Comparison of ENCODE assay signal across 23 cellular contexts in genomic region chr5:16929347-16929746, GRCh38. TPM values are rescaled to one million over a fixed set of nuclear protein-coding genes. Genes with fewer than 3 reads are reported as not detected.
DNase-seq lines count a peak whose midpoint lies in the region; ATAC-seq, FAIRE-seq and TF ChIP-seq lines count a peak whose summit lies in the region.
"Had no signal": no experiment of that assay in that cellular context is flagged by ENCODE, and none has a peak within 500 bp of the region (broad histone marks: within the 10 kb centered on the region; RNA-seq: fewer than 3 reads in every experiment).

No MANE protein-coding gene starts in this region.

- no peak for DNase-seq in A673 (ENCODE audit: low spot score)
- DNase-seq in Panc1 (ENCODE audit: low read depth, low spot score) = no peak
- DNase-seq in K562 (ENCODE audit: extremely low read depth in 1 of 4, low spot score in 3 of 4) = no peak
- DNase-seq in COLO829 (ENCODE audit: low spot score) = no peak
- DNase-seq in G401 (ENCODE audit: low spot score) = no peak
- no peak for DNase-seq in endothelial cell (ENCODE audit: low spot score)
- no peak for DNase-seq in psoas muscle
- DNase-seq: 8988T; CD4-positive, CD25-positive, alpha-beta regulatory T cell; CD8-positive, alpha-beta T cell; DMS 273 treated with DMSO at 0.1 percent for 48 hours; DMS79; EL; GF-D8; GOT3; HCEC 1CT had no signal

- peaks cover 41% of the 10 kb centered on the region for H3K4me1 Mint-ChIP-seq in endothelial cell (ENCODE audit: unreplicated experiment)
- H3K4me1 Mint-ChIP-seq: B cell had no signal

- H3K27ac Mint-ChIP-seq in endothelial cell (ENCODE audit: unreplicated experiment) = no peak overlapping the region
- H3K27ac Mint-ChIP-seq: B cell; CD8-positive, alpha-beta T cell had no signal

- CTCF ChIA-PET in A673 (lab: Charles Lee) (no interaction called here), Panc1 (lab: Charles Lee) (no interaction called here), K562 (lab: Yijun Ruan, JAX; ENCODE audit: low intra/inter-chr PET ratio) (no interaction called here)

- no peaks in the 10 kb centered on the region for H3K9me1 ChIP-seq in K562 (ENCODE audit: control insufficient read depth, insufficient read depth, low read length)

- H3K27me3 Mint-ChIP-seq in endothelial cell (ENCODE audit: unreplicated experiment) = no peaks in the 10 kb centered on the region

- no TSS peak for BruUV-seq in A673 (replicated peaks; lab: Mats Ljungman, UMichigan)
- no TSS peak for BruUV-seq in Panc1 (replicated peaks; lab: Mats Ljungman, UMichigan)
- BruUV-seq in K562 (replicated peaks; lab: Mats Ljungman, UMichigan) = no TSS peak

- ATAC-seq in Panc1 (no peak), K562 (no peak), psoas muscle (no peak)
- ATAC-seq: CD8-positive, alpha-beta T cell had no signal

- 3% methylated on average over 2 of the region's 2 CpGs for WGBS in K562 (ENCODE audit: insufficient coverage, low coverage, missing lambda C conversion rate)
- 93 to 97% (median 94%) methylated on average over 2 of the region's 2 CpGs for WGBS in psoas muscle, 3 donors

- H4K20me1 ChIP-seq in K562 (replicated peaks; ENCODE audit: control insufficient read depth, insufficient read depth, low read length) = no peaks in the 10 kb centered on the region
- H4K20me1 ChIP-seq: BLaER1 had no signal

- TF ChIP-seq CTCF in A673 (conservative IDR thresholded peaks at IDR 0.05; ENCODE audit: low read depth, low read length) (no peak), Panc1 (IDR thresholded peaks at IDR 0.05) (no peak), K562 (IDR thresholded peaks at IDR 0.05 in 2 of 3, conservative IDR thresholded peaks at IDR 0.05 in 1 of 3; ENCODE audit: insufficient read depth in 2 of 3, low read depth in 1 of 3, low read length in 3 of 3) (no peak), endothelial cell (IDR thresholded peaks at IDR 0.05; ENCODE audit: unreplicated experiment) (no peak), psoas muscle (IDR thresholded peaks at IDR 0.05) (no peak)

- H3K9me3 Mint-ChIP-seq in endothelial cell (ENCODE audit: unreplicated experiment) = no peaks in the 10 kb centered on the region
- H3K9me3 Mint-ChIP-seq: CD4-positive, CD25-positive, alpha-beta regulatory T cell; CD8-positive, alpha-beta T cell had no signal

- H3K4me3 ChIP-seq in A673 (ENCODE audit: low read depth, low read length, poor library complexity, severe bottlenecking) (no peak overlapping the region), Panc1 (ENCODE audit: low read depth in 2 of 2, low read length in 2 of 2) (no peak overlapping the region), K562 (no peak overlapping the region), psoas muscle (no peak overlapping the region)
- H3K4me3 ChIP-seq: BLaER1 had no signal

- no peak overlapping the region for H3K4me2 ChIP-seq in K562 (ENCODE audit: insufficient read depth, low read length)
- H3K4me2 ChIP-seq: BLaER1 had no signal

- POLR2A ChIA-PET in A673 (lab: Charles Lee; ENCODE audit: low non-redundant PET) (no interaction called here), Panc1 (lab: Charles Lee) (interaction anchor here (0.6 kb wide), 1 partner anchor 63 kb away, joined by 9 read pairs; no protein-coding TSS in a partner anchor), K562 (lab: Yijun Ruan, JAX) (no interaction called here)

- no peak for TF ChIP-seq RAD21 in K562 (CRISPR knock-in tag; conservative IDR thresholded peaks at IDR 0.05 in 1 of 2, IDR thresholded peaks at IDR 0.05 in 1 of 2)

- no peak overlapping the region for H3K4me3 Mint-ChIP-seq in endothelial cell (ENCODE audit: unreplicated experiment)
- H3K4me3 Mint-ChIP-seq: B cell; CD4-positive, CD25-positive, alpha-beta regulatory T cell; CD8-positive, alpha-beta T cell had no signal

- in situ Hi-C loops in Panc1 (cut with HindIII; ENCODE audit: low pct_unique_long_range_greater_than_20kb, low sequenced_read_pairs) (loop anchor here (25.0 kb wide), 1 partner anchor 208 kb away; no protein-coding TSS in a partner anchor), K562 (cut with MboI) (no loop called here), G401 (cut with HindIII; ENCODE audit: low sequenced_read_pairs) (no loop called here)

- H3K27me3 ChIP-seq in A673 (replicated peaks; ENCODE audit: insufficient read depth, low read depth, low read length, poor library complexity) (no peaks in the 10 kb centered on the region), Panc1 (ENCODE audit: control insufficient read depth, insufficient read depth, low read length) (no peaks in the 10 kb centered on the region), K562 (ENCODE audit: control insufficient read depth in 2 of 2, insufficient read depth in 2 of 2, low read length in 2 of 2) (peaks cover 6 to 9% of the 10 kb centered on the region in 2 experiments; a peak in 2 of 5 replicates), psoas muscle (ENCODE audit: insufficient read depth in 3 of 3, low read length in 2 of 3) (peaks cover 0 to 21% (median 0%) of the 10 kb centered on the region in 3 donors)
- H3K27me3 ChIP-seq: BLaER1 had no signal

- H3K9me3 ChIP-seq in A673 (ENCODE audit: low read depth, low read length, poor library complexity, severe bottlenecking) (no peaks in the 10 kb centered on the region), Panc1 (ENCODE audit: control insufficient read depth, insufficient read depth, low read depth, low read length) (no peaks in the 10 kb centered on the region), K562 (replicated peaks; ENCODE audit: control insufficient read depth, insufficient read depth, low read depth, low read length) (no peaks in the 10 kb centered on the region), psoas muscle (no peaks in the 10 kb centered on the region)
- H3K9me3 ChIP-seq: BLaER1 had no signal

- no peak for TF ChIP-seq POLR2A in K562 (conservative IDR thresholded peaks at IDR 0.05)

- TF ChIP-seq EP300 in K562 (IDR thresholded peaks at IDR 0.05; ENCODE audit: low read length) = no peak

- no peak for FAIRE-seq in K562 (lab: Jason Lieb, UNC)
- FAIRE-seq: D721Med, GM12891, GM18507, H54 had no signal

- intact Hi-C loops in A673 (cut with micrococcal nuclease; ENCODE audit: unreplicated experiment) (no loop called here), Panc1 (cut with micrococcal nuclease; ENCODE audit: unreplicated experiment) (no loop called here), K562 (cut with micrococcal nuclease) (no loop called here), psoas muscle (cut with DNase I) (no loop called here)

- H3K27ac ChIP-seq in A673 (ENCODE audit: low read depth, low read length, poor library complexity, severe bottlenecking) (peak overlapping the region; percentile 16), Panc1 (ENCODE audit: low read length) (peak overlapping the region; percentile 63; the same call in 1 of the 2 replicates), K562 (ENCODE audit: extremely low read depth, low read depth, low read length) (no peak overlapping the region), psoas muscle (no peak overlapping the region)
- H3K27ac ChIP-seq: BLaER1, C4-2B had no signal

- no peak overlapping the region for H2AFZ ChIP-seq in K562 (ENCODE audit: low read depth, low read length)

- H3K4me1 ChIP-seq in A673 (ENCODE audit: insufficient read depth, low read length, poor library complexity, severe bottlenecking) (peaks cover 41% of the 10 kb centered on the region), Panc1 (ENCODE audit: control insufficient read depth, insufficient read depth, low read length) (peaks cover 44% of the 10 kb centered on the region), K562 (replicated peaks in 1 of 2; ENCODE audit: control insufficient read depth in 2 of 2, insufficient read depth in 2 of 2, low read length in 2 of 2) (no peaks in the 10 kb centered on the region), psoas muscle (peaks cover 9% of the 10 kb centered on the region)
- H3K4me1 ChIP-seq: BLaER1 had no signal

- H3K36me3 ChIP-seq in A673 (ENCODE audit: insufficient read depth, low read length, poor library complexity, severe bottlenecking) (peaks cover 11% of the 10 kb centered on the region), Panc1 (ENCODE audit: control insufficient read depth, insufficient read depth, low read length) (no peaks in the 10 kb centered on the region; the same call in 1 of the 2 replicates), K562 (ENCODE audit: control insufficient read depth, insufficient read depth, low read length) (no peaks in the 10 kb centered on the region), psoas muscle (ENCODE audit: insufficient read depth in 1 of 2, low read depth in 1 of 2) (no peaks in the 10 kb centered on the region)
- H3K36me3 ChIP-seq: BLaER1 had no signal

- no peaks in the 10 kb centered on the region for H3K36me3 Mint-ChIP-seq in endothelial cell (ENCODE audit: low read depth, unreplicated experiment)
- H3K36me3 Mint-ChIP-seq: CD4-positive, CD25-positive, alpha-beta regulatory T cell; CD8-positive, alpha-beta T cell had no signal

- H3K79me2 ChIP-seq in K562 (ENCODE audit: control insufficient read depth, insufficient read depth, low read length) = no peaks in the 10 kb centered on the region

- H3K9ac ChIP-seq in K562 (ENCODE audit: insufficient read depth in 1 of 2, low read depth in 2 of 2, low read length in 2 of 2) = no peak overlapping the region
- H3K9ac ChIP-seq: BLaER1 had no signal

RNA-seq across cellular contexts. Expression of gene MYO10, which starts 6.7 kb away (rescaled TPM):
- total RNA-seq in A673 (2021) (194 and 202 TPM in 2 replicates), Panc1 (2021; ENCODE audit: unreplicated experiment) (71.9 TPM), K562 (2014; rRNA removed) (not detected in 2 replicates), K562 (2014; rRNA removed; fragmentation: Illumina TruSeq; extraction: Trizol) (not detected in 2 replicates), K562 (2015; rRNA removed; fragmentation: Illumina TruSeq; extraction: Trizol) (0.04 TPM in 1 of 2 replicates, not detected in the other), K562 (2021) (0.24 and 0.34 TPM in 2 replicates), endothelial cell (ENCODE audit: unreplicated experiment) (132 TPM), psoas muscle (10 to 100 TPM in 3 of 4 donors, 1 to 10 TPM in 1; 5.8 to 10.2 (median 10.0) TPM)
- polyA plus RNA-seq in Panc1 (2012; ENCODE audit: insufficient read length) = 68.6 TPM
- not detected in 2 replicates for total RNA-seq in K562 (2011; cell fraction: chromatin; rRNA removed; ENCODE audit: low replicate concordance)
- total RNA-seq in K562 (2011; cell fraction: nucleolus; rRNA removed) = not detected in 2 replicates
- not detected in 2 replicates for total RNA-seq in K562 (2011; cell fraction: nucleoplasm; rRNA removed)
- polyA plus RNA-seq in K562 (2011; rRNA removed) (not detected in 2 replicates), K562 (2014; fragmentation: Illumina TruSeq; extraction: Trizol) (0.03 TPM in 1 of 2 replicates, not detected in the other), K562 (2014; fragmentation: Nextera tagmentation; extraction: Ambion mirVana) (not detected), K562 (2014; rRNA removed) (0.08 TPM in 1 of 2 replicates, not detected in the other), psoas muscle (10 to 100 TPM in 1 of 3 donors, 1 to 10 TPM in 2; 1.8 to 10.9 (median 3.1) TPM)
- polyA plus RNA-seq in K562 (2011; cell fraction: cytosol; rRNA removed) = 0.01 TPM in 1 of 2 replicates, not detected in the other
- not detected in 2 replicates for polyA plus RNA-seq in K562 (2011; cell fraction: nucleus; rRNA removed)
- 0.01 and 0.21 TPM in 2 replicates for polyA plus RNA-seq in K562 (2012)
- 0.12 TPM in 1 of 2 replicates, not detected in the other for polyA minus RNA-seq in K562 (2011; rRNA and poly(A)+ RNA removed)
- not detected in 2 replicates for polyA minus RNA-seq in K562 (2011; cell fraction: cytosol; rRNA and poly(A)+ RNA removed)
- under 0.01 and 0.11 TPM in 2 replicates for polyA minus RNA-seq in K562 (2011; cell fraction: nucleus; rRNA and poly(A)+ RNA removed)
- 0.17 TPM in 1 of 2 replicates, not detected in the other for total RNA-seq in G401 (2014; rRNA removed; shearing (Covaris generic))
- total RNA-seq: B cell; CD8-positive, alpha-beta T cell had no signal

Comparison
In these comparisons a context has a peak if more than half of its experiments do, and no peak if none do; other contexts are left out.
1. H3K27ac ChIP-seq: peak in A673 (single experiment) and Panc1 (single experiment); none in K562 (single experiment) and psoas muscle (single experiment).